ENCODE assay signal across 8 cellular contexts in the genomic region with DNA sequence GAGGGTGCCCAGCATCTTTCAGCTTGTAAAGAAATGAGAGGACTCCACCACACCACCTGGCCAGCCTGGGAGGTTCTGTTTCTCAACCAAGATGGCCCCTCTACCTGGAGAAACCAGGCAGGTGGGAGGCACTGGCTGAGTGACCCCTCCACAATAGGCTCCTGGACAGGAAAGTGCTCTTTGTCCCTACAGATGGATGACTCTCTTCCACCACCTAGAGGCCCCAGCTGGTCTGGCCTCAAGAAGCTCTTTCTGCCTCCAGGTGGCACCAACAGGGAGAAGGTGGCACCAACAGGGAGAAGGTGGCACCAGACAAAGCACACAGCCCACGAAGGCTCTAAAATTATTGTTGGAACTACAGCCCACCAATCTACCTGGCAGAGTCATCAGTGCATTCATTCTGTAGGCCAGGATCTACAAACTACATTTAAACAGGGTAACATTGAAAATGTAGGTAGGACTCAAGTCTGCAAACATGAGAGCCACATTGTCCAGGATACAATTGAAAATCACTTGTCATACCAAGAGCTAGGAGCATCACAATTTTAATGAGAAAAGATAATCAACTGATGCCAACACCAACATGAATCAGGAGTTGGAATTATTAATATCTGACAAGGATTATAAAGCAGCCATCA. TPM values are rescaled to one million over a fixed set of nuclear protein-coding genes. Genes with fewer than 3 reads are reported as not detected.
DNase-seq lines count a peak whose midpoint lies in the region; ATAC-seq and TF ChIP-seq lines count a peak whose summit lies in the region.

No MANE protein-coding gene starts in this region.

- ATAC-seq in Right ventricle myocardium superior (ENCODE audit: poor library complexity): peak; percentile 39
- no peak for ATAC-seq in GM18870 (IDR thresholded peaks at IDR 0.05; ENCODE audit: unreplicated experiment)

- CTCF ChIA-PET in activated CD4-positive, alpha-beta memory T cell treated with anti-CD3 and anti-CD28 coated beads for 36 hours (lab: Charles Lee): interaction anchor here (0.7 to 4.6 kb wide), 41 partner anchors 9 to 236 kb away, joined by 3 to 36 read pairs (median 6); a partner anchor contains a TSS

- H3K9me3 ChIP-seq in suprapubic skin: no peaks in the 10 kb centered on the region

- peaks cover 14% of the 10 kb centered on the region for H3K9me3 Mint-ChIP-seq in activated CD4-positive, alpha-beta memory T cell treated with anti-CD3 and anti-CD28 coated beads for 36 hours

- H3K27ac Mint-ChIP-seq in activated CD4-positive, alpha-beta memory T cell treated with anti-CD3 and anti-CD28 coated beads for 36 hours: peak overlapping the region; percentile 2

- TF ChIP-seq EP300 in suprapubic skin (IDR thresholded peaks at IDR 0.05): no peak

- peaks cover 13% of the 10 kb centered on the region for H3K4me1 Mint-ChIP-seq in activated CD4-positive, alpha-beta memory T cell treated with anti-CD3 and anti-CD28 coated beads for 36 hours (ENCODE audit: low read depth)

- H3K36me3 ChIP-seq in suprapubic skin: no peaks in the 10 kb centered on the region

- intact Hi-C loops in Right ventricle myocardium superior (cut with DNase I): no loop called here
- intact Hi-C loops in cardiac septum (cut with DNase I): no loop called here
- intact Hi-C loops in activated CD4-positive, alpha-beta memory T cell treated with anti-CD3 and anti-CD28 coated beads for 36 hours (cut with micrococcal nuclease): loop anchor here (1.0 to 10.0 kb wide), 3 partner anchors 69 to 234 kb away; no protein-coding TSS in a partner anchor

- H3K4me3 Mint-ChIP-seq in activated CD4-positive, alpha-beta memory T cell treated with anti-CD3 and anti-CD28 coated beads for 36 hours: no peak overlapping the region

- H3K4me1 ChIP-seq in suprapubic skin: no peaks in the 10 kb centered on the region

- no peak overlapping the region for H3K4me3 ChIP-seq in suprapubic skin

- WGBS in suprapubic skin: 89% methylated on average over 1 of the region's 1 CpG

- no peak for TF ChIP-seq CTCF in suprapubic skin (IDR thresholded peaks at IDR 0.05)

- no peaks in the 10 kb centered on the region for H3K27me3 Mint-ChIP-seq in activated CD4-positive, alpha-beta memory T cell treated with anti-CD3 and anti-CD28 coated beads for 36 hours

- no peak for TF ChIP-seq POLR2A in suprapubic skin (IDR thresholded peaks at IDR 0.05)

- H3K27me3 ChIP-seq in suprapubic skin: peaks cover 11% of the 10 kb centered on the region

- H3K27ac ChIP-seq in suprapubic skin: no peak overlapping the region

- POLR2A ChIA-PET in activated CD4-positive, alpha-beta memory T cell treated with anti-CD3 and anti-CD28 coated beads for 36 hours (lab: Charles Lee): interaction anchor here (0.9 kb wide), 1 partner anchor 12 kb away, joined by 4 read pairs; no protein-coding TSS in a partner anchor

- H3K36me3 Mint-ChIP-seq in activated CD4-positive, alpha-beta memory T cell treated with anti-CD3 and anti-CD28 coated beads for 36 hours: peaks cover 48% of the 10 kb centered on the region

- DNase-seq in Right ventricle myocardium superior: no peak
- DNase-seq in cardiac septum (ENCODE audit: low spot score): no peak
- peak; percentile 59 for DNase-seq in NCI-H2029 treated with DMSO at 0.1 percent for 48 hours (lab: John Stamatoyannopoulos, UW)
- DNase-seq in activated CD4-positive, alpha-beta memory T cell treated with anti-CD3 and anti-CD28 coated beads for 36 hours: peak; percentile 76
- peak; percentile 55 for DNase-seq in germinal center (ENCODE audit: low spot score)
- peak; percentile 3 for DNase-seq in stromal cell of bone marrow (ENCODE audit: low read depth)
- DNase-seq in suprapubic skin (ENCODE audit: low spot score in 2 of 2): no peak

RNA-seq across cellular contexts. Expression of a gene that starts 14.4 kb away (rescaled TPM):
- not detected for total RNA-seq in Right ventricle myocardium superior
- total RNA-seq in cardiac septum: not detected
- 10 to 100 TPM; 47.6 to 49.8 TPM for total RNA-seq in activated CD4-positive, alpha-beta memory T cell treated with anti-CD3 and anti-CD28 coated beads for 36 hours
- total RNA-seq in suprapubic skin: 1 to 10 TPM in 2 of 4 donors, under 1 TPM in 1, not detected in 1; 0.34 to 1.6 (median 1.0) TPM

RNA-seq across cellular contexts. Expression of a gene that starts 15.1 kb away (rescaled TPM):
- total RNA-seq in Right ventricle myocardium superior (not detected), cardiac septum (not detected), suprapubic skin (not detected)
- total RNA-seq in activated CD4-positive, alpha-beta memory T cell treated with anti-CD3 and anti-CD28 coated beads for 36 hours: not detected

RNA-seq across cellular contexts. Expression of a gene that starts 22.2 kb away (rescaled TPM):
- total RNA-seq in Right ventricle myocardium superior (not detected), cardiac septum (not detected), suprapubic skin (1 to 10 TPM in 1 of 4 donors, under 1 TPM in 2, not detected in 1; 0.36 to 1.0 (median 0.47) TPM)
- 10 to 100 TPM; 27.2 to 29.4 TPM for total RNA-seq in activated CD4-positive, alpha-beta memory T cell treated with anti-CD3 and anti-CD28 coated beads for 36 hours

RNA-seq across cellular contexts. Expression of a gene that starts 30.7 kb away (rescaled TPM):
- total RNA-seq in Right ventricle myocardium superior (not detected), cardiac septum (not detected), suprapubic skin (not detected)
- total RNA-seq in activated CD4-positive, alpha-beta memory T cell treated with anti-CD3 and anti-CD28 coated beads for 36 hours: not detected

Comparison
In these comparisons a context has a peak if more than half of its experiments do, and no peak if none do; other contexts are left out.
1. DNase-seq: peak in NCI-H2029 treated with DMSO at 0.1 percent for 48 hours (single experiment), activated CD4-positive, alpha-beta memory T cell treated with anti-CD3 and anti-CD28 coated beads for 36 hours (single experiment), germinal center (single experiment) and stromal cell of bone marrow (single experiment); none in Right ventricle myocardium superior (single experiment), cardiac septum (single experiment) and suprapubic skin (0 of 2).
2. RNA of a gene that starts 14.4 kb away (total RNA-seq): 47.6 to 49.8 TPM in activated CD4-positive, alpha-beta memory T cell treated with anti-CD3 and anti-CD28 coated beads for 36 hours; 0.34 to 1.6 TPM in suprapubic skin, not detected in Right ventricle myocardium superior (single experiment) and not detected in cardiac septum (single experiment); every median in the first group is over 10 times any median in the second.
3. RNA of a gene that starts 22.2 kb away (total RNA-seq): 27.2 to 29.4 TPM in activated CD4-positive, alpha-beta memory T cell treated with anti-CD3 and anti-CD28 coated beads for 36 hours; 0.36 to 1.0 TPM in suprapubic skin, not detected in Right ventricle myocardium superior (single experiment) and not detected in cardiac septum (single experiment); every median in the first group is over 10 times any median in the second.